ENCODE assay signal across 10 cellular contexts in the genomic region with DNA sequence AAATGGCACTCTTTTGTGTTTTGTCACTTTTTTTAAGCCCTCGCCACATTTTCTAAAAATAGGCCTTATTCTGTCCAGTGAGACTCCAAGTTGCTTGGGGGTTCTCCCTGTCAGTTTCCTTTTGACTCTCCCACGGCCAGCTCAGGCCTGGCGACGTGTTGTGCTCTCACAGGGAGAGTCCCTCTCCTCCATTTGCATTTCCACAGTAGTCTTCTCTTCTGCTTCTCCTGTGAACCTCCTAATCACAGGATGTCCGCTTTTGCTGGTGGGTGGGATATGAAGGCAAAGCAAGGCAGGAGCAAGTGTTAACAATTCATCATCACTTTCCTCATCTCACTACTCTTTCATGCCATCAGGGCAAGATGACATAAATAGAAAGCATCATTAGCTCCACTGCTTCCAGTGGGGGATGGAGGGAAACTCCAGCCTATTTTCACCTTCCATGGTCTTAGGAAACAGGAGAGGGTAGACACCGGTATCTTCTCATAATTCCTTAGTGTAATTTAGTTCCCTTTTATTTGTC.
DNase-seq lines count a peak whose midpoint lies in the region; ATAC-seq, FAIRE-seq and TF ChIP-seq lines count a peak whose summit lies in the region.
"Had no signal": no experiment of that assay in that cellular context is flagged by ENCODE, and none has a peak within 500 bp of the region (broad histone marks: within the 10 kb centered on the region; RNA-seq: fewer than 3 reads in every experiment).

No MANE protein-coding gene starts in this region.

- peaks cover 27% of the 10 kb centered on the region for H3K4me1 Mint-ChIP-seq in T-helper 1 cell treated with Interleukin-12 subunit alpha and Interleukin-12 subunit beta and Interleukin-4 antibody, amounts not matched to agents 30 μg/mL and 1 μg/mL, for 36 hours (ENCODE audit: low read depth)
- H3K4me1 Mint-ChIP-seq in endodermal cell, result peaks cover 29% of the 10 kb centered on the region

- no peaks in the 10 kb centered on the region for H3K36me3 ChIP-seq in endodermal cell (ENCODE audit: control insufficient read depth, insufficient read depth, low read length)
- H3K36me3 ChIP-seq: SJSA1 had no signal

- H3K36me3 Mint-ChIP-seq in T-helper 1 cell treated with Interleukin-12 subunit alpha and Interleukin-12 subunit beta and Interleukin-4 antibody, amounts not matched to agents 30 μg/mL and 1 μg/mL, for 36 hours (ENCODE audit: low read depth), result peaks cover 6% of the 10 kb centered on the region
- peaks cover 2% of the 10 kb centered on the region for H3K36me3 Mint-ChIP-seq in endodermal cell (ENCODE audit: low read depth)

- H3K9me3 Mint-ChIP-seq in T-helper 1 cell treated with Interleukin-12 subunit alpha and Interleukin-12 subunit beta and Interleukin-4 antibody, amounts not matched to agents 30 μg/mL and 1 μg/mL, for 36 hours, result no peaks in the 10 kb centered on the region
- H3K9me3 Mint-ChIP-seq in endodermal cell, result no peaks in the 10 kb centered on the region

- H3K27ac ChIP-seq in endodermal cell (ENCODE audit: low read depth, low read length), result no peak overlapping the region
- H3K27ac ChIP-seq: SJSA1 had no signal

- peak; percentile 19 to 74 (median 35) for DNase-seq in stimulated activated CD4-positive, alpha-beta T cell treated with anti-CD3 and anti-CD28 coated beads, Interleukin-1b, Interleukin-23, amount 100 ng/mL, for 24 hours (ENCODE audit: low read depth in 4 of 4, low spot score in 1 of 4)
- DNase-seq in islet precursor cell (no peak), NCI-H2081 (lab: John Stamatoyannopoulos, UW) (no peak), D721Med (ENCODE audit: insufficient read length, low spot score) (no peak), endodermal cell (no peak)
- DNase-seq: GOT3 had no signal

- H3K27me3 ChIP-seq in endodermal cell (ENCODE audit: control insufficient read depth, insufficient read depth, low read length, poor library complexity, severe bottlenecking), result no peaks in the 10 kb centered on the region
- H3K27me3 ChIP-seq: SJSA1 had no signal

- H3K9me3 ChIP-seq in endodermal cell (ENCODE audit: control insufficient read depth, low read length), result no peaks in the 10 kb centered on the region
- H3K9me3 ChIP-seq: SJSA1 had no signal

- TF ChIP-seq CTCF in D721Med (IDR thresholded peaks at IDR 0.05; ENCODE audit: insufficient read depth, missing control alignments) (no peak), endodermal cell (conservative IDR thresholded peaks at IDR 0.05) (no peak)

- WGBS in endodermal cell (ENCODE audit: insufficient coverage in 1 of 2, insufficient read length in 1 of 2), 2 experiments, result 79 to 85% methylated on average over 4 to 6 of the region's 6 CpGs

- no peak for FAIRE-seq in D721Med (lab: Jason Lieb, UNC)

- H3K4me3 Mint-ChIP-seq in T-helper 1 cell treated with Interleukin-12 subunit alpha and Interleukin-12 subunit beta and Interleukin-4 antibody, amounts not matched to agents 30 μg/mL and 1 μg/mL, for 36 hours, result peak overlapping the region; percentile 19
- H3K4me3 Mint-ChIP-seq in endodermal cell, result no peak overlapping the region

- no peak overlapping the region for H3K4me3 ChIP-seq in endodermal cell (ENCODE audit: low read length)
- H3K4me3 ChIP-seq: SJSA1 had no signal

- peaks cover 8% of the 10 kb centered on the region for H3K4me1 ChIP-seq in endodermal cell (ENCODE audit: control insufficient read depth, insufficient read depth, low read length)
- H3K4me1 ChIP-seq: SJSA1 had no signal

- H3K27me3 Mint-ChIP-seq in T-helper 1 cell treated with Interleukin-12 subunit alpha and Interleukin-12 subunit beta and Interleukin-4 antibody, amounts not matched to agents 30 μg/mL and 1 μg/mL, for 36 hours (ENCODE audit: low read depth), result peaks cover 11% of the 10 kb centered on the region
- no peaks in the 10 kb centered on the region for H3K27me3 Mint-ChIP-seq in endodermal cell (ENCODE audit: insufficient read depth)

- peak overlapping the region; percentile 20 for H3K27ac Mint-ChIP-seq in T-helper 1 cell treated with Interleukin-12 subunit alpha and Interleukin-12 subunit beta and Interleukin-4 antibody, amounts not matched to agents 30 μg/mL and 1 μg/mL, for 36 hours
- no peak overlapping the region for H3K27ac Mint-ChIP-seq in endodermal cell

- ATAC-seq in GM18873 (IDR thresholded peaks at IDR 0.05; ENCODE audit: low FRiP score, unreplicated experiment), result peak; percentile 76
- peak; percentile 76 for ATAC-seq in HG02571 (IDR thresholded peaks at IDR 0.05; ENCODE audit: unreplicated experiment)

- no peak overlapping the region for H3K9ac ChIP-seq in endodermal cell (ENCODE audit: extremely low read depth, low read length, poor library complexity, severe bottlenecking)

Comparison
In these comparisons a context has a peak if more than half of its experiments do, and no peak if none do; other contexts are left out.
1. DNase-seq: peak in stimulated activated CD4-positive, alpha-beta T cell treated with anti-CD3 and anti-CD28 coated beads, Interleukin-1b, Interleukin-23, amount 100 ng/mL, for 24 hours (4 of 4); none in islet precursor cell (single experiment), NCI-H2081 (0 of 2), D721Med (single experiment) and endodermal cell (single experiment).